ENCODE assay signal across 16 cellular contexts in genomic region chr3:17081520-17081919, GRCh38.
"Had no signal": no experiment of that assay in that cellular context is flagged by ENCODE, and none has a peak within 500 bp of the region (broad histone marks: within the 10 kb centered on the region; RNA-seq: fewer than 3 reads in every experiment).

No MANE protein-coding gene starts in this region.

- H3K4me3 ChIP-seq: mucosa of descending colon, ovary, tibial nerve had no signal

- ATAC-seq: activated T-cell treated with anti-CD3 and anti-CD28 coated beads, Interleukin-2, amount 50 U/mL, for 72 hours; naive thymus-derived CD8-positive, alpha-beta T cell had no signal

- H3K36me3 ChIP-seq: ovary, tibial nerve had no signal

- H3K27me3 ChIP-seq: ovary, tibial nerve had no signal

- H3K4me1 ChIP-seq: tibial nerve had no signal

- H3K27ac ChIP-seq: ovary, tibial nerve, VCaP had no signal

- H3K9me3 ChIP-seq: mucosa of descending colon, ovary, SK-N-SH had no signal

- DNase-seq: activated CD4-positive, alpha-beta T cell treated with anti-CD3 and anti-CD28 coated beads, Interleukin-2, amount 50 U/mL, for 4 hours; activated CD4-positive, CD25-positive, alpha-beta regulatory T cell treated with anti-CD3 and anti-CD28 coated beads, Interleukin-2, amount 50 U/mL, for 72 hours; activated effector memory CD4-positive, alpha-beta T cell treated with anti-CD3 and anti-CD28 coated beads, Interleukin-2, amount 50 U/mL, for 16 hours; activated naive CD4-positive, alpha-beta T cell treated with anti-CD3 and anti-CD28 coated beads, Interleukin-2, amount 50 U/mL, for 16 hours; activated T-cell treated with anti-CD3 and anti-CD28 coated beads, Interleukin-2, amount 50 U/mL, for 72 hours; aorta; erythroblast; foreskin melanocyte; mucosa of descending colon; naive thymus-derived CD8-positive, alpha-beta T cell; ovary; SK-N-SH; stimulated activated CD4-positive, alpha-beta T cell treated with anti-CD3 and anti-CD28 coated beads, Interleukin-2, amount 100 ng/mL, for 24 hours; stimulated activated naive CD4-positive, alpha-beta T cell treated with Interleukin-2 at 50 U/mL for 16 hours had no signal
